In the genomic region with DNA sequence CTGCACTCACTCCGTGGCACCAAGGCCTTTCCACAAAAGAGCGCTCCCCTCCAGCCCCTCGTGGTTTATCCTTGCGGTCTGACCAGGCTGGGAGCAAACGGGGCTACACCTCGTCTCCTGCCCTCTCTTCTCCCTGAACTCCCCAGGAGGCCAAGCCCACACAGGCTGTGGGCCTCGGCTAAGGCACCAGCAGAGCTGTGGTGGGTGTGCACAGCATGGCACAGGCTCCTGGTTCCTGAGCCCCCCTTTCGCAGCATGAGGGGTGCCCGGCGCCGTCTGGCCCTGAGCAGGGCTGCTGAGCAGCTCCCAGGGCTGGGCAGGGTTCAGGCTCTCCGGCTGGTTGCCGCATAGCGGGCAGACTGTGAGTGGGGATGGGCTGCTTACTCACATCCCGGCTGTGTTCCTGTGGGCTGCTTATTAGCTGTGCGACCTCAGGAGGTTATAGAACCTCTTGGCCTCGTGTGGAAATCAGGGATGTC, we compare ENCODE assay signal across 10 cellular contexts.
DNase-seq lines count a peak whose midpoint lies in the region; ATAC-seq and TF ChIP-seq lines count a peak whose summit lies in the region.
"Had no signal": no experiment of that assay in that cellular context is flagged by ENCODE, and none has a peak within 500 bp of the region (broad histone marks: within the 10 kb centered on the region; RNA-seq: fewer than 3 reads in every experiment).

No MANE protein-coding gene starts in this region.

- no peaks in the 10 kb centered on the region for H3K9me3 ChIP-seq in right atrium auricular region

- no peak for TF ChIP-seq CTCF in right atrium auricular region (IDR thresholded peaks at IDR 0.05)

- no peak overlapping the region for H3K4me3 ChIP-seq in right atrium auricular region

- no peaks in the 10 kb centered on the region for H3K36me3 ChIP-seq in right atrium auricular region

- intact Hi-C loops in sciatic nerve (cut with DNase I), result no loop called here

- no peaks in the 10 kb centered on the region for H3K27me3 ChIP-seq in right atrium auricular region

- peaks cover 0 to 98% of the 10 kb centered on the region in 2 donors for H3K4me1 ChIP-seq in right atrium auricular region

- ATAC-seq in sciatic nerve, result peak; percentile 61
- no peak for ATAC-seq in GM18870 (IDR thresholded peaks at IDR 0.05; ENCODE audit: unreplicated experiment)

- DNase-seq in ELR (ENCODE audit: low read depth) (peak; percentile 95), amniotic epithelial cell (ENCODE audit: low read depth) (peak; percentile 94), right atrium auricular region (ENCODE audit: low spot score) (peak; percentile 82), sciatic nerve (ENCODE audit: low spot score) (no peak), NCI-H2171 (lab: John Stamatoyannopoulos, UW) (no peak)
- no peak for DNase-seq in stimulated activated CD4-positive, alpha-beta T cell treated with anti-CD3 and anti-CD28 coated beads, Interleukin-15, amount 100 ng/mL, for 24 hours
- DNase-seq in stimulated activated naive CD4-positive, alpha-beta T cell (lab: John Stamatoyannopoulos, UW), result no peak
- DNase-seq: activated CD4-positive, alpha-beta memory T cell treated with anti-CD3 and anti-CD28 coated beads for 36 hours; NCI-H748 treated with DMSO at 0.1 percent for 48 hours had no signal

- peak overlapping the region; percentile 93 to 98 for H3K27ac ChIP-seq in right atrium auricular region

Comparison
In these comparisons a context has a peak if more than half of its experiments do, and no peak if none do; other contexts are left out.
1. DNase-seq: peak in ELR (single experiment), amniotic epithelial cell (single experiment) and right atrium auricular region (single experiment); none in sciatic nerve (single experiment), stimulated activated CD4-positive, alpha-beta T cell treated with anti-CD3 and anti-CD28 coated beads, Interleukin-15, amount 100 ng/mL, for 24 hours (single experiment), stimulated activated naive CD4-positive, alpha-beta T cell (0 of 6) and NCI-H2171 (single experiment).